Comparison of ENCODE assay signal across 4 cellular contexts in genomic region chr15:54227569-54227968, GRCh38.
"Had no signal": no experiment of that assay in that cellular context is flagged by ENCODE, and none has a peak within 500 bp of the region (broad histone marks: within the 10 kb centered on the region; RNA-seq: fewer than 3 reads in every experiment).

No MANE protein-coding gene starts in this region.

- H3K4me2 ChIP-seq: GM23338 had no signal

- H3K4me3 ChIP-seq: GM23338 had no signal

- ATAC-seq: GM23338 had no signal

- DNase-seq: H9, HCEC 1CT, IMR-90 had no signal

- H3K4me1 Mint-ChIP-seq: GM23338, H9 had no signal

- H3K4me3 Mint-ChIP-seq: GM23338, H9 had no signal

- H2AFZ ChIP-seq: GM23338 had no signal

- H3K27ac Mint-ChIP-seq: GM23338, H9 had no signal
